ENCODE assay signal across 20 cellular contexts in genomic region chr9:13083973-13084528, GRCh38.
DNase-seq lines count a peak whose midpoint lies in the region; ATAC-seq and TF ChIP-seq lines count a peak whose summit lies in the region.
"Had no signal": no experiment of that assay in that cellular context is flagged by ENCODE, and none has a peak within 500 bp of the region (broad histone marks: within the 10 kb centered on the region; RNA-seq: fewer than 3 reads in every experiment).

No MANE protein-coding gene starts in this region.

- peak; percentile 3 for DNase-seq in AG09309 (ENCODE audit: low read depth)
- DNase-seq in NCI-H146 (lab: John Stamatoyannopoulos, UW) = peak; percentile 80
- peak; percentile 10 for DNase-seq in brain microvascular endothelial cell
- DNase-seq in islet precursor cell = peak; percentile 58
- DNase-seq in WTC11 (ENCODE audit: low spot score) = no peak
- no peak for DNase-seq in epidermal melanocyte (ENCODE audit: insufficient read length, low spot score)
- no peak for DNase-seq in NCI-H1092 treated with DMSO at 0.1 percent for 48 hours (lab: John Stamatoyannopoulos, UW)
- no peak for DNase-seq in Right ventricle myocardium inferior (ENCODE audit: missing footprints)
- DNase-seq: activated CD4-positive, alpha-beta T cell treated with anti-CD3 and anti-CD28 coated beads, Interleukin-2, amount 10 ng/mL, durations not matched to agents 7 days and 5 days; BE2C; DND-41; H7; midbrain; NCI-H1930; NK-92 treated with Interleukin-12 subunit alpha and Interleukin-12 subunit beta, amount 100 ng/mL, for 24 hours; posterior cingulate gyrus; stimulated activated CD4-positive, alpha-beta T cell treated with anti-CD3 and anti-CD28 coated beads, Interleukin-4, amount 100 ng/mL, for 4 hours; T-helper 1 cell had no signal

- peaks cover 6% of the 10 kb centered on the region for H3K4me1 Mint-ChIP-seq in WTC11
- H3K4me1 Mint-ChIP-seq: activated CD4-positive, alpha-beta T cell treated with anti-CD3 and anti-CD28 coated beads, Interleukin-2, amount 10 ng/mL, durations not matched to agents 7 days and 5 days; IgD-negative memory B cell had no signal

- no peaks in the 10 kb centered on the region for H3K27me3 Mint-ChIP-seq in WTC11 (ENCODE audit: low read depth)
- H3K27me3 Mint-ChIP-seq: activated CD4-positive, alpha-beta T cell treated with anti-CD3 and anti-CD28 coated beads, Interleukin-2, amount 10 ng/mL, durations not matched to agents 7 days and 5 days; IgD-negative memory B cell; stimulated activated naive CD8-positive, alpha-beta T cell treated with anti-CD3 and anti-CD28 coated beads, Interleukin-15, Interleukin-2, amounts not matched to agents 100 ng/mL and 50 ng/mL, for 24 hours had no signal

- TF ChIP-seq CTCF in AG09309 (IDR thresholded peaks at IDR 0.05; ENCODE audit: control insufficient read depth, insufficient read depth, low read depth, low read length, missing control alignments) (no peak), brain microvascular endothelial cell (IDR thresholded peaks at IDR 0.05; ENCODE audit: low read depth, low read length, missing control alignments) (no peak), WTC11 (IDR thresholded peaks at IDR 0.05) (no peak)

- H3K36me3 ChIP-seq in brain microvascular endothelial cell (replicated peaks) = no peaks in the 10 kb centered on the region
- H3K36me3 ChIP-seq: BE2C had no signal

- H3K27ac ChIP-seq in brain microvascular endothelial cell = no peak overlapping the region

- CTCF ChIA-PET in WTC11 (lab: Charles Lee) = interaction anchor here (0.6 to 2.3 kb wide), 3 partner anchors 46 to 382 kb away, joined by 3 to 8 read pairs (median 5); no protein-coding TSS in a partner anchor

- H3K4me3 ChIP-seq in AG09309 (ENCODE audit: control insufficient read depth, low read depth, low read length) (no peak overlapping the region), brain microvascular endothelial cell (ENCODE audit: low read depth, low read length) (no peak overlapping the region)

- POLR2A ChIA-PET in WTC11 (lab: Charles Lee) = no interaction called here

- H3K9me3 Mint-ChIP-seq in WTC11 = 0 out of 2 replicates have a peak, but pooled peaks cover 3% of the 10 kb centered on the region

- ATAC-seq in WTC11 (no peak), Right ventricle myocardium inferior (no peak)

- H3K36me3 Mint-ChIP-seq in WTC11 = no peaks in the 10 kb centered on the region
- H3K36me3 Mint-ChIP-seq: IgD-negative memory B cell had no signal

- no peak overlapping the region for H3K27ac Mint-ChIP-seq in WTC11
- H3K27ac Mint-ChIP-seq: activated CD4-positive, alpha-beta T cell treated with anti-CD3 and anti-CD28 coated beads, Interleukin-2, amount 10 ng/mL, durations not matched to agents 7 days and 5 days; IgD-negative memory B cell; stimulated activated naive CD8-positive, alpha-beta T cell treated with anti-CD3 and anti-CD28 coated beads, Interleukin-15, Interleukin-2, amounts not matched to agents 100 ng/mL and 50 ng/mL, for 24 hours had no signal

- no peaks in the 10 kb centered on the region for H3K27me3 ChIP-seq in brain microvascular endothelial cell (replicated peaks)
- H3K27me3 ChIP-seq: BE2C had no signal

- no peak overlapping the region for H3K4me3 Mint-ChIP-seq in WTC11
- H3K4me3 Mint-ChIP-seq: activated CD4-positive, alpha-beta T cell treated with anti-CD3 and anti-CD28 coated beads, Interleukin-2, amount 10 ng/mL, durations not matched to agents 7 days and 5 days; IgD-negative memory B cell; stimulated activated naive CD8-positive, alpha-beta T cell treated with anti-CD3 and anti-CD28 coated beads, Interleukin-15, Interleukin-2, amounts not matched to agents 100 ng/mL and 50 ng/mL, for 24 hours had no signal

- in situ Hi-C loops in brain microvascular endothelial cell (cut with HindIII; ENCODE audit: low pct_ligation_motif_present, low sequenced_read_pairs) = loop anchor here (25.0 kb wide), 1 partner anchor 372 kb away; no protein-coding TSS in a partner anchor

- intact Hi-C loops in Right ventricle myocardium inferior (cut with DNase I) = no loop called here

TF ChIP-seq in WTC11, 78 proteins besides CTCF, POLR2A, EP300 and RAD21:
- no peak for TF ChIP-seq E2F4 (CRISPR knock-in tag; IDR thresholded peaks at IDR 0.05; ENCODE audit: borderline replicate concordance, low read depth)
- no peak for TF ChIP-seq GRHL2 (CRISPR knock-in tag; IDR thresholded peaks at IDR 0.05; ENCODE audit: insufficient replicate concordance, severe bottlenecking)
- no peak for TF ChIP-seq ERG (CRISPR knock-in tag; IDR thresholded peaks at IDR 0.05)
- no peak for TF ChIP-seq AR (CRISPR knock-in tag; IDR thresholded peaks at IDR 0.05)
- no peak for TF ChIP-seq NR2C2 (CRISPR knock-in tag; IDR thresholded peaks at IDR 0.05)
- no peak for TF ChIP-seq TCF7 (CRISPR knock-in tag; IDR thresholded peaks at IDR 0.05; ENCODE audit: low read depth)
- TF ChIP-seq ESRRA (CRISPR knock-in tag; IDR thresholded peaks at IDR 0.05; ENCODE audit: borderline replicate concordance) = no peak
- no peak for TF ChIP-seq ZNF263 (CRISPR knock-in tag; IDR thresholded peaks at IDR 0.05; ENCODE audit: low read depth)
- no peak for TF ChIP-seq SOX15 (CRISPR knock-in tag; IDR thresholded peaks at IDR 0.05)
- TF ChIP-seq USF1 (CRISPR knock-in tag; IDR thresholded peaks at IDR 0.05) = no peak
- no peak for TF ChIP-seq ZSCAN18 (CRISPR knock-in tag; IDR thresholded peaks at IDR 0.05)
- no peak for TF ChIP-seq MLX (CRISPR knock-in tag; IDR thresholded peaks at IDR 0.05)
- no peak for TF ChIP-seq TP53 (CRISPR knock-in tag; IDR thresholded peaks at IDR 0.05)

Comparison
In these comparisons a context has a peak if more than half of its experiments do, and no peak if none do; other contexts are left out.
1. DNase-seq: peak in AG09309 (single experiment), NCI-H146 (single experiment), brain microvascular endothelial cell (single experiment) and islet precursor cell (single experiment); none in WTC11 (single experiment), epidermal melanocyte (single experiment), NCI-H1092 treated with DMSO at 0.1 percent for 48 hours (single experiment) and Right ventricle myocardium inferior (single experiment).